In genomic region chr16:75402174-75402820, GRCh38 we compare ENCODE assay signal across 8 cellular contexts. TPM values are rescaled to one million over a fixed set of nuclear protein-coding genes. Genes with fewer than 3 reads are reported as not detected.
DNase-seq lines count a peak whose midpoint lies in the region; ATAC-seq and TF ChIP-seq lines count a peak whose summit lies in the region.
"Had no signal": no experiment of that assay in that cellular context is flagged by ENCODE, and none has a peak within 500 bp of the region (broad histone marks: within the 10 kb centered on the region; RNA-seq: fewer than 3 reads in every experiment).

No MANE protein-coding gene starts in this region.

- peak overlapping the region; percentile 1; the same call in 1 of the 2 replicates for H3K9ac ChIP-seq in PC-3 (ENCODE audit: low read length)

- CTCF ChIA-PET in PC-3 (lab: Charles Lee): interaction anchor here (0.6 to 1.0 kb wide), 4 partner anchors 115 to 203 kb away, joined by 5 to 9 read pairs (median 5); no protein-coding TSS in a partner anchor

- H3F3A ChIP-seq in PC-3 (ENCODE audit: low read length, unreplicated experiment): no peaks in the 10 kb centered on the region

- ATAC-seq in PC-3: no peak
- ATAC-seq in body of pancreas: peak; percentile 64
- ATAC-seq in stimulated activated naive CD8-positive, alpha-beta T cell treated with anti-CD3 and anti-CD28 coated beads, Interleukin-15, amount 100 ng/mL, for 72 hours: no peak
- ATAC-seq in GM18868 (IDR thresholded peaks at IDR 0.05; ENCODE audit: unreplicated experiment): no peak

- no peaks in the 10 kb centered on the region for H3K79me2 ChIP-seq in PC-3 (ENCODE audit: low read length)

- TF ChIP-seq POLR2A in body of pancreas (IDR thresholded peaks at IDR 0.05): no peak

- peaks cover 11% of the 10 kb centered on the region; the same call in 1 of the 2 replicates for H3K4me1 ChIP-seq in PC-3 (ENCODE audit: insufficient read depth, low read length)
- H3K4me1 ChIP-seq in body of pancreas: peaks cover 20% of the 10 kb centered on the region

- H3K9me3 Mint-ChIP-seq in stimulated activated naive CD8-positive, alpha-beta T cell treated with anti-CD3 and anti-CD28 coated beads, Interleukin-15, amount 100 ng/mL, for 72 hours: no peaks in the 10 kb centered on the region
- H3K9me3 Mint-ChIP-seq: activated B cell treated with CpG ODN at 0.5 μM for 24 hours had no signal

- H2AFZ ChIP-seq in PC-3 (ENCODE audit: low read length): no peak overlapping the region

- no peaks in the 10 kb centered on the region for H3K27me3 Mint-ChIP-seq in stimulated activated naive CD8-positive, alpha-beta T cell treated with anti-CD3 and anti-CD28 coated beads, Interleukin-15, amount 100 ng/mL, for 72 hours
- H3K27me3 Mint-ChIP-seq: activated B cell treated with CpG ODN at 0.5 μM for 24 hours had no signal

- H3K4me2 ChIP-seq in PC-3 (ENCODE audit: low read length): peak overlapping the region; percentile 18; the same call in 1 of the 2 replicates

- no peak overlapping the region for H3K4me3 ChIP-seq in PC-3 (ENCODE audit: low read length)
- H3K4me3 ChIP-seq in body of pancreas: no peak overlapping the region

- no peaks in the 10 kb centered on the region for H3K9me3 ChIP-seq in PC-3 (ENCODE audit: low read length)
- H3K9me3 ChIP-seq in body of pancreas: no peaks in the 10 kb centered on the region

- H3K36me3 ChIP-seq in PC-3 (ENCODE audit: low read depth, low read length): 0 out of 2 replicates have a peak, but pooled peaks cover 3% of the 10 kb centered on the region
- H3K36me3 ChIP-seq in body of pancreas (replicated peaks in 1 of 2; ENCODE audit: insufficient read depth in 1 of 2, low read depth in 2 of 2): no peaks in the 10 kb centered on the region

- BruUV-seq in PC-3 (replicated peaks; lab: Mats Ljungman, UMichigan): no TSS peak

- H3K27ac ChIP-seq in PC-3 (ENCODE audit: low read length) (peak overlapping the region; percentile 52), body of pancreas (peak overlapping the region in 3 of 4 donors; percentile 33 to 58 (median 42))

- DNase-seq in PC-3 (peak; percentile 51), body of pancreas (no peak), iris pigment epithelial cell (ENCODE audit: low read depth) (peak; percentile 79), GOT3 (lab: John Stamatoyannopoulos, UW) (no peak), amygdala (lab: John Stamatoyannopoulos, UW) (no peak)
- DNase-seq in stimulated activated naive CD8-positive, alpha-beta T cell treated with anti-CD3 and anti-CD28 coated beads, Interleukin-15, amount 100 ng/mL, for 72 hours: no peak
- DNase-seq: activated B cell treated with CpG ODN at 0.5 μM for 24 hours had no signal

- H3K9me2 ChIP-seq in PC-3 (replicated peaks; ENCODE audit: low read length): no peaks in the 10 kb centered on the region

- peaks cover 11% of the 10 kb centered on the region for H3K4me1 Mint-ChIP-seq in stimulated activated naive CD8-positive, alpha-beta T cell treated with anti-CD3 and anti-CD28 coated beads, Interleukin-15, amount 100 ng/mL, for 72 hours
- H3K4me1 Mint-ChIP-seq: activated B cell treated with CpG ODN at 0.5 μM for 24 hours had no signal

- H3K4me3 Mint-ChIP-seq in stimulated activated naive CD8-positive, alpha-beta T cell treated with anti-CD3 and anti-CD28 coated beads, Interleukin-15, amount 100 ng/mL, for 72 hours: peak overlapping the region in 1 of 2 donors; percentile 32
- H3K4me3 Mint-ChIP-seq: activated B cell treated with CpG ODN at 0.5 μM for 24 hours had no signal

- intact Hi-C loops in PC-3 (cut with micrococcal nuclease): no loop called here
- intact Hi-C loops in body of pancreas (cut with DNase I): no loop called here

- H3K27me3 ChIP-seq in PC-3 (ENCODE audit: low read length) (no peaks in the 10 kb centered on the region), body of pancreas (no peaks in the 10 kb centered on the region)

- whole genome bisulfite sequencing in body of pancreas, 2 donors: 30 to 39% methylated on average over 2 of the region's 2 CpGs

- H4K20me1 ChIP-seq in PC-3 (ENCODE audit: low read length): no peaks in the 10 kb centered on the region

- no peak for TF ChIP-seq CTCF in PC-3 (conservative IDR thresholded peaks at IDR 0.05; ENCODE audit: low read depth, low read length)
- TF ChIP-seq CTCF in body of pancreas (IDR thresholded peaks at IDR 0.05): no peak

- H3K27ac Mint-ChIP-seq in stimulated activated naive CD8-positive, alpha-beta T cell treated with anti-CD3 and anti-CD28 coated beads, Interleukin-15, amount 100 ng/mL, for 72 hours: peak overlapping the region; percentile 72 to 84
- H3K27ac Mint-ChIP-seq: activated B cell treated with CpG ODN at 0.5 μM for 24 hours had no signal

- POLR2A ChIA-PET in PC-3 (lab: Charles Lee; ENCODE audit: unreplicated experiment): interaction anchor here (0.6 kb wide), 1 partner anchor 203 kb away, joined by 4 read pairs; no protein-coding TSS in a partner anchor

RNA-seq across cellular contexts. Expression of gene CFDP1, which starts 31.0 kb away (rescaled TPM):
- total RNA-seq in PC-3 (2014; rRNA removed): 27.3 and 32.1 TPM in 2 replicates
- total RNA-seq in body of pancreas: 10 to 100 TPM; 34.0 to 65.3 TPM

Comparison
In these comparisons a context has a peak if more than half of its experiments do, and no peak if none do; other contexts are left out.
1. DNase-seq: peak in PC-3 (single experiment) and iris pigment epithelial cell (single experiment); none in body of pancreas (0 of 4), stimulated activated naive CD8-positive, alpha-beta T cell treated with anti-CD3 and anti-CD28 coated beads, Interleukin-15, amount 100 ng/mL, for 72 hours (0 of 2), GOT3 (single experiment) and amygdala (0 of 56).